Comparison of ENCODE assay signal across 25 cellular contexts in the genomic region with DNA sequence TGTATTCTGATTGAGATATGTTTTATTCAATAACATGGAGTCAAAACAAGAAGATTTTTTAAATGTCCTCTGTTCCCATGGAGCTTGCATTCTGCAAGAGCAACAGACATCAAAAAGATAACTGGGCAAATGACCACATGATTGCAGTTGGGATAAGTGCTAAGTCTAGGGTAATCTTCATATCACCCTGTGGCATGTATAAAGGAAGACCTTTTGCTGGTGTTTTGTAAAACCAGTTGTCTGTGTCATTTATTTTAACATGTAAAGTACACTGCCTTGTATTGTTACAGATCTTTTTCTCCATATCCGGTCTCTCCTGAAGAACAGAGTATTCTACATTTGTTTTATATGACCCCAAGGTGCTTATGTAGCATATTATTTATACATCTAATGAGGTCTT.
"Had no signal": no experiment of that assay in that cellular context is flagged by ENCODE, and none has a peak within 500 bp of the region (broad histone marks: within the 10 kb centered on the region; RNA-seq: fewer than 3 reads in every experiment).

No MANE protein-coding gene starts in this region.

- H3K27me3 ChIP-seq: brain microvascular endothelial cell, heart right ventricle, right lobe of liver, spleen, testis had no signal

- H3K9me3 ChIP-seq: heart right ventricle, right lobe of liver, spleen, testis had no signal

- H3K4me3 ChIP-seq: heart right ventricle, right lobe of liver, spleen, testis had no signal

- H3K27me3 Mint-ChIP-seq: activated CD4-positive, alpha-beta memory T cell treated with anti-CD3 and anti-CD28 coated beads, Interleukin-2, amount 10 ng/mL, durations not matched to agents 7 days and 5 days; activated CD8-positive, alpha-beta memory T cell treated with anti-CD3 and anti-CD28 coated beads, Interleukin-2, amount 10 ng/mL, durations not matched to agents 7 days and 5 days; activated naive CD8-positive, alpha-beta T cell treated with anti-CD3 and anti-CD28 coated beads for 36 hours; activated T-helper 17 cell treated with anti-CD3 and anti-CD28 coated beads, Interleukin-2, amount 50 U/mL, for 72 hours; central memory CD8-positive, alpha-beta T cell; memory B cell; naive B cell; stimulated activated memory B cell treated with anti-CD40 and anti-IgM and Interleukin-4, amounts not matched to agents 10 μg/mL and 1 μg/mL and 100 μg/mL, for 72 hours; type B pancreatic cell had no signal

- H3K79me2 ChIP-seq: parathyroid adenoma had no signal

- H3K27ac Mint-ChIP-seq: activated CD4-positive, alpha-beta memory T cell treated with anti-CD3 and anti-CD28 coated beads, Interleukin-2, amount 10 ng/mL, durations not matched to agents 7 days and 5 days; activated CD8-positive, alpha-beta memory T cell treated with anti-CD3 and anti-CD28 coated beads, Interleukin-2, amount 10 ng/mL, durations not matched to agents 7 days and 5 days; activated naive CD8-positive, alpha-beta T cell treated with anti-CD3 and anti-CD28 coated beads for 36 hours; activated T-helper 17 cell treated with anti-CD3 and anti-CD28 coated beads, Interleukin-2, amount 50 U/mL, for 72 hours; memory B cell; naive B cell; stimulated activated memory B cell treated with anti-CD40 and anti-IgM and Interleukin-4, amounts not matched to agents 10 μg/mL and 1 μg/mL and 100 μg/mL, for 72 hours had no signal

- H3K9ac ChIP-seq: parathyroid adenoma had no signal

- DNase-seq: activated CD4-positive, alpha-beta memory T cell treated with anti-CD3 and anti-CD28 coated beads, Interleukin-2, amount 10 ng/mL, durations not matched to agents 7 days and 5 days; activated CD4-positive, alpha-beta T cell treated with anti-CD3 and anti-CD28 coated beads for 4 hours; activated CD8-positive, alpha-beta memory T cell treated with anti-CD3 and anti-CD28 coated beads, Interleukin-2, amount 10 ng/mL, durations not matched to agents 7 days and 5 days; activated naive CD4-positive, alpha-beta T cell; activated naive CD8-positive, alpha-beta T cell treated with anti-CD3 and anti-CD28 coated beads for 36 hours; amygdala; brain microvascular endothelial cell; cortex of kidney; effector CD4-positive, alpha-beta T cell; heart right ventricle; left ventricle myocardium superior; naive B cell; right lobe of liver; spleen; stimulated activated CD4-positive, alpha-beta T cell treated with anti-CD3 and anti-CD28 coated beads, Interleukin-4, amount 100 ng/mL, for 4 hours; T-helper 2 cell; testis had no signal

- ATAC-seq: activated CD8-positive, alpha-beta memory T cell treated with anti-CD3 and anti-CD28 coated beads, Interleukin-2, amount 10 ng/mL, durations not matched to agents 7 days and 5 days; activated T-helper 17 cell treated with anti-CD3 and anti-CD28 coated beads, Interleukin-2, amount 50 U/mL, for 72 hours; esophagus mucosa; heart right ventricle; left ventricle myocardium superior; right lobe of liver; stimulated activated memory B cell treated with anti-CD40 and anti-IgM and Interleukin-4, amounts not matched to agents 10 μg/mL and 1 μg/mL and 100 μg/mL, for 72 hours had no signal

- H3K4me1 Mint-ChIP-seq: activated CD4-positive, alpha-beta memory T cell treated with anti-CD3 and anti-CD28 coated beads, Interleukin-2, amount 10 ng/mL, durations not matched to agents 7 days and 5 days; activated naive CD8-positive, alpha-beta T cell treated with anti-CD3 and anti-CD28 coated beads for 36 hours; activated T-helper 17 cell treated with anti-CD3 and anti-CD28 coated beads, Interleukin-2, amount 50 U/mL, for 72 hours; central memory CD8-positive, alpha-beta T cell; memory B cell had no signal

- H3K4me1 ChIP-seq: parathyroid adenoma, right lobe of liver had no signal

- H3K4me3 Mint-ChIP-seq: activated CD4-positive, alpha-beta memory T cell treated with anti-CD3 and anti-CD28 coated beads, Interleukin-2, amount 10 ng/mL, durations not matched to agents 7 days and 5 days; activated CD8-positive, alpha-beta memory T cell treated with anti-CD3 and anti-CD28 coated beads, Interleukin-2, amount 10 ng/mL, durations not matched to agents 7 days and 5 days; activated naive CD8-positive, alpha-beta T cell treated with anti-CD3 and anti-CD28 coated beads for 36 hours; activated T-helper 17 cell treated with anti-CD3 and anti-CD28 coated beads, Interleukin-2, amount 50 U/mL, for 72 hours; central memory CD8-positive, alpha-beta T cell; memory B cell; naive B cell; stimulated activated memory B cell treated with anti-CD40 and anti-IgM and Interleukin-4, amounts not matched to agents 10 μg/mL and 1 μg/mL and 100 μg/mL, for 72 hours; type B pancreatic cell; WTC11 had no signal

- H3K36me3 ChIP-seq: brain microvascular endothelial cell had no signal

- H2AFZ ChIP-seq: parathyroid adenoma had no signal

- H3K9me3 Mint-ChIP-seq: activated CD4-positive, alpha-beta memory T cell treated with anti-CD3 and anti-CD28 coated beads, Interleukin-2, amount 10 ng/mL, durations not matched to agents 7 days and 5 days; activated naive CD8-positive, alpha-beta T cell treated with anti-CD3 and anti-CD28 coated beads for 36 hours; activated T-helper 17 cell treated with anti-CD3 and anti-CD28 coated beads, Interleukin-2, amount 50 U/mL, for 72 hours; central memory CD8-positive, alpha-beta T cell; naive B cell; stimulated activated memory B cell treated with anti-CD40 and anti-IgM and Interleukin-4, amounts not matched to agents 10 μg/mL and 1 μg/mL and 100 μg/mL, for 72 hours; type B pancreatic cell had no signal

- H3K27ac ChIP-seq: parathyroid adenoma, right lobe of liver, spleen, testis had no signal
